Comparison of ENCODE assay signal across 8 cellular contexts in the genomic region with DNA sequence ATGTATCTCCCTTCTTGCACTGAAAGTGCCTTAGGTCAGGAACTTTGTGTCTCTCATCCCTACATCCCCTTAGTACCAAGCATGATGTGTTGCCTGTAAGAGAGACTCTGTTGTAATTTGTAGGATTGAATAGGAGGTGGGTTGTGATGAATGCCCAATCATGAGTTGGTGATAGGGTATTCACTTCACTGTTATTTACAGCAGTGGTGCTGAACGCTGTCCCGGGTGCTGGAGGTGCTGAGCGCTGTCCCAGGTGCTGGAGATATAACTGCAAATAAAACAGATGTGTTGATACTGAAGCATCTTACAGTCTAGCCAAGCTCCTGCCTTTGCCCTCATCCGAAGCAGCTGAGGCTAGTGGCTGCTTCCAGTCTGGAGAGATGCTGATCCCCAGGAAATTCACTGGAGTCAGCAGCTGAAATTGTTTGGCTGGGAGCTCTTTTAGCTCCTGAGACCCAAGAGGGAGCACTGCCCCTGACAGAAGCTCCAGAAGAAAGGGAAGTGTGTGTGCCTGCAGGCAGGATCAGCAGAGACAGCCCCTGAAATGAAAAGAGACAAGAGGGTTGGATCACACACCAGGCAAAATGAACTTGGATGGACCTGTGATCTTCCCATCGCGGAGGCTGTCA.
A peak's percentile ranks its signal among the peaks of the same experiment; 100 is the strongest.
DNase-seq lines count a peak whose midpoint lies in the region; ATAC-seq, FAIRE-seq and TF ChIP-seq lines count a peak whose summit lies in the region.

No MANE protein-coding gene starts in this region.

- H3K27ac ChIP-seq in foreskin keratinocyte: no peak overlapping the region

- FAIRE-seq in GM19239 (lab: Jason Lieb, UNC): no peak

- no peak for TF ChIP-seq CTCF in foreskin keratinocyte (conservative IDR thresholded peaks at IDR 0.05)

- in situ Hi-C loops in SK-MEL-5 (cut with HindIII; ENCODE audit: low pct_unique_long_range_greater_than_20kb, low sequenced_read_pairs): no loop called here

- H3K4me1 ChIP-seq in foreskin keratinocyte: no peaks in the 10 kb centered on the region

- H3K27me3 ChIP-seq in foreskin keratinocyte: no peaks in the 10 kb centered on the region

- ATAC-seq in foreskin keratinocyte (peak; percentile 35), HG02588 (IDR thresholded peaks at IDR 0.05; ENCODE audit: unreplicated experiment) (no peak)

- DNase-seq in stimulated activated CD4-positive, alpha-beta T cell treated with anti-CD3 and anti-CD28 coated beads, Interleukin-12 subunit alpha, Interleukin-12 subunit beta, amount 100 ng/mL, for 48 hours (ENCODE audit: low read depth in 2 of 3, low spot score in 1 of 3): peak; percentile 3 to 6 (median 5)
- no peak for DNase-seq in stimulated activated CD4-positive, alpha-beta T cell treated with anti-CD3 and anti-CD28 coated beads, Interleukin-4, amount 100 ng/mL, for 4 hours
- peak; percentile 24 for DNase-seq in SK-MEL-5 (ENCODE audit: low read depth, low spot score)
- DNase-seq in foreskin keratinocyte: peak; percentile 0 to 17
- DNase-seq in NCI-H1092 treated with DMSO at 0.1 percent for 48 hours (lab: John Stamatoyannopoulos, UW): no peak
- no peak for DNase-seq in GM19239 (ENCODE audit: insufficient read length, low spot score)
- no peak for DNase-seq in activated gamma-delta T cell (lab: John Stamatoyannopoulos, UW)

Comparison
In these comparisons a context has a peak if more than half of its experiments do, and no peak if none do; other contexts are left out.
1. DNase-seq: peak in stimulated activated CD4-positive, alpha-beta T cell treated with anti-CD3 and anti-CD28 coated beads, Interleukin-12 subunit alpha, Interleukin-12 subunit beta, amount 100 ng/mL, for 48 hours (3 of 3), SK-MEL-5 (single experiment) and foreskin keratinocyte (2 of 2); none in stimulated activated CD4-positive, alpha-beta T cell treated with anti-CD3 and anti-CD28 coated beads, Interleukin-4, amount 100 ng/mL, for 4 hours (0 of 2), NCI-H1092 treated with DMSO at 0.1 percent for 48 hours (single experiment), GM19239 (single experiment) and activated gamma-delta T cell (single experiment).